Comparison of ENCODE assay signal across 8 cellular contexts in genomic region chr1:26921462-26922200, GRCh38. TPM values are rescaled to one million over a fixed set of nuclear protein-coding genes. Genes with fewer than 3 reads are reported as not detected.
A peak's percentile ranks its signal among the peaks of the same experiment; 100 is the strongest.
DNase-seq lines count a peak whose midpoint lies in the region; ATAC-seq and TF ChIP-seq lines count a peak whose summit lies in the region.

Gene NUDC, plus strand, starts transcription at chr1:26921743. Its CDS starts 106 bp downstream, at chr1:26921849.

- peak within 1 kb of the TSS; percentile 93 for H3K9ac ChIP-seq in BLaER1

- H3K9me3 ChIP-seq in BLaER1 = no peaks in the 10 kb centered on the region

- peaks cover 38% of the 10 kb centered on the region for H3K4me1 Mint-ChIP-seq in activated CD4-positive, alpha-beta T cell treated with anti-CD3 and anti-CD28 coated beads, Interleukin-2, amount 10 ng/mL, durations not matched to agents 7 days and 5 days

- CTCF ChIA-PET in activated CD4-positive, alpha-beta T cell treated with anti-CD3 and anti-CD28 coated beads, Interleukin-2, amount 10 ng/mL, durations not matched to agents 7 days and 5 days (lab: Charles Lee) = interaction anchor here (0.5 to 1.2 kb wide), 3 partner anchors 19 to 233 kb away, joined by 3 to 4 read pairs (median 4); partner anchors contain the start of gene SLC9A1

- POLR2A ChIA-PET in activated CD4-positive, alpha-beta T cell treated with anti-CD3 and anti-CD28 coated beads, Interleukin-2, amount 10 ng/mL, durations not matched to agents 7 days and 5 days (lab: Charles Lee) = interaction anchor here (0.7 kb wide), 1 partner anchor 215 kb away, joined by 3 read pairs; no protein-coding TSS in a partner anchor

- peak within 1 kb of the TSS; percentile 93 for H3K27ac Mint-ChIP-seq in activated CD4-positive, alpha-beta T cell treated with anti-CD3 and anti-CD28 coated beads, Interleukin-2, amount 10 ng/mL, durations not matched to agents 7 days and 5 days

- no peaks in the 10 kb centered on the region for H3K27me3 Mint-ChIP-seq in activated CD4-positive, alpha-beta T cell treated with anti-CD3 and anti-CD28 coated beads, Interleukin-2, amount 10 ng/mL, durations not matched to agents 7 days and 5 days

- H3K4me3 ChIP-seq in BLaER1 (peak within 1 kb of the TSS; percentile 96), coronary artery (peak within 1 kb of the TSS; percentile 99)

- H3K27ac ChIP-seq in BLaER1 = peak within 1 kb of the TSS; percentile 90
- H3K27ac ChIP-seq in coronary artery = peak within 1 kb of the TSS; percentile 73 to 97
- H3K27ac ChIP-seq in layer of hippocampus (ENCODE audit: low read depth, low read length) = peak within 1 kb of the TSS; percentile 99

- H3K4me1 ChIP-seq in BLaER1 = peaks cover 21% of the 10 kb centered on the region

- H3K4me2 ChIP-seq in BLaER1 = peak within 1 kb of the TSS; percentile 97

- no peaks in the 10 kb centered on the region for H3K9me3 Mint-ChIP-seq in activated CD4-positive, alpha-beta T cell treated with anti-CD3 and anti-CD28 coated beads, Interleukin-2, amount 10 ng/mL, durations not matched to agents 7 days and 5 days

- H4K20me1 ChIP-seq in BLaER1 = peaks cover 39% of the 10 kb centered on the region

- DNase-seq in NCI-H69 (lab: John Stamatoyannopoulos, UW) (peak; percentile 95), coronary artery (ENCODE audit: low spot score) (peak; percentile 98)
- peak; percentile 98 for DNase-seq in activated CD4-positive, alpha-beta T cell treated with anti-CD3 and anti-CD28 coated beads, Interleukin-2, amount 10 ng/mL, durations not matched to agents 7 days and 5 days
- peak; percentile 87 to 92 for DNase-seq in stimulated activated CD4-positive, alpha-beta T cell treated with anti-CD3 and anti-CD28 coated beads, Interleukin-1b, Interleukin-23, amount 100 ng/mL, for 4 hours (ENCODE audit: low read depth in 2 of 2)

- peak; percentile 92 for ATAC-seq in GM19328 (IDR thresholded peaks at IDR 0.05; ENCODE audit: unreplicated experiment)
- ATAC-seq in HG03520 (IDR thresholded peaks at IDR 0.05; ENCODE audit: unreplicated experiment) = peak; percentile 93

- TF ChIP-seq CTCF in coronary artery (IDR thresholded peaks at IDR 0.05) = no peak

- H3K27me3 ChIP-seq in BLaER1 (no peaks in the 10 kb centered on the region), layer of hippocampus (ENCODE audit: control insufficient read depth, insufficient read depth, low read length) (no peaks in the 10 kb centered on the region)

- peak within 1 kb of the TSS; percentile 93 for H3K4me3 Mint-ChIP-seq in activated CD4-positive, alpha-beta T cell treated with anti-CD3 and anti-CD28 coated beads, Interleukin-2, amount 10 ng/mL, durations not matched to agents 7 days and 5 days

- H3K36me3 Mint-ChIP-seq in activated CD4-positive, alpha-beta T cell treated with anti-CD3 and anti-CD28 coated beads, Interleukin-2, amount 10 ng/mL, durations not matched to agents 7 days and 5 days (ENCODE audit: low read depth) = peaks cover 13% of the 10 kb centered on the region

- H3K36me3 ChIP-seq in BLaER1 = peaks cover 38% of the 10 kb centered on the region

RNA-seq across cellular contexts. Expression of gene NUDC, which starts in this region (rescaled TPM):
- 10 to 100 TPM; 56.2 to 64.5 TPM for total RNA-seq in activated CD4-positive, alpha-beta T cell treated with anti-CD3 and anti-CD28 coated beads, Interleukin-2, amount 10 ng/mL, durations not matched to agents 7 days and 5 days

Comparison
In these comparisons a context has a peak if more than half of its experiments do, and no peak if none do; other contexts are left out.
1. Peak in every context shown above with its lines: DNase-seq, ATAC-seq, H3K4me3 ChIP-seq and H3K27ac ChIP-seq.